In genomic region chr2:120943403-120944034, GRCh38 we compare ENCODE assay signal across 1 cellular context.
TF ChIP-seq lines count a peak whose summit lies in the region.

No MANE protein-coding gene starts in this region.

TF ChIP-seq in SK-N-SH, 30 proteins besides CTCF, POLR2A, EP300 and RAD21 (continued from another document):
- TF ChIP-seq PBX3 (IDR thresholded peaks at IDR 0.05): no peak
